ENCODE assay signal across 1 cellular context in genomic region chr6:136496449-136496848, GRCh38. TPM values are rescaled to one million over a fixed set of nuclear protein-coding genes. Genes with fewer than 3 reads are reported as not detected.
"Had no signal": no experiment of that assay in that cellular context is flagged by ENCODE, and none has a peak within 500 bp of the region (broad histone marks: within the 10 kb centered on the region; RNA-seq: fewer than 3 reads in every experiment).

No MANE protein-coding gene starts in this region.

RNA-seq across cellular contexts. Expression of gene MAP7, which starts 53.8 kb away (rescaled TPM):
- total RNA-seq: OCI-LY7 had no signal
